ENCODE assay signal across 8 cellular contexts in genomic region chr16:46801428-46802049, GRCh38. TPM values are rescaled to one million over a fixed set of nuclear protein-coding genes. Genes with fewer than 3 reads are reported as not detected.
DNase-seq lines count a peak whose midpoint lies in the region; ATAC-seq and TF ChIP-seq lines count a peak whose summit lies in the region.

No MANE protein-coding gene starts in this region.

- no peaks in the 10 kb centered on the region for H3K27me3 Mint-ChIP-seq in activated T-cell treated with anti-CD3 and anti-CD28 coated beads, Interleukin-2, amount 50 U/mL, for 4 hours (ENCODE audit: low read depth)

- H3K4me1 ChIP-seq in heart right ventricle = no peaks in the 10 kb centered on the region

- intact Hi-C loops in heart right ventricle (cut with DNase I) = loop anchor here (5.0 to 10.0 kb wide), 6 partner anchors 44 to 134 kb away; partner anchors contain the start of genes ORC6 (in 4 of the 10) and VPS35 (in 4 of the 10)

- DNase-seq in AG10803 (ENCODE audit: low read depth) = peak; percentile 13
- DNase-seq in HFF-Myc (ENCODE audit: extremely low read depth, low read depth) = no peak
- DNase-seq in SHP77 (lab: John Stamatoyannopoulos, UW) = peak; percentile 28 to 59
- no peak for DNase-seq in heart right ventricle
- DNase-seq in occipital lobe (lab: John Stamatoyannopoulos, UW) = no peak
- DNase-seq in activated T-cell treated with anti-CD3 and anti-CD28 coated beads, Interleukin-2, amount 50 U/mL, for 4 hours = no peak

- H3K36me3 Mint-ChIP-seq in activated T-cell treated with anti-CD3 and anti-CD28 coated beads, Interleukin-2, amount 50 U/mL, for 4 hours (ENCODE audit: insufficient read depth) = peaks cover 24% of the 10 kb centered on the region

- H3K9me3 ChIP-seq in heart right ventricle = peaks cover 0 to 10% (median 0%) of the 10 kb centered on the region in 11 donors

- H3K4me3 ChIP-seq in AG10803 (ENCODE audit: low read length) = no peak overlapping the region
- no peak overlapping the region for H3K4me3 ChIP-seq in HFF-Myc (replicated peaks; ENCODE audit: low read depth, low read length)
- no peak overlapping the region for H3K4me3 ChIP-seq in heart right ventricle

- H3K27ac ChIP-seq in heart right ventricle = no peak overlapping the region

- peak; percentile 61 for TF ChIP-seq CTCF in AG10803 (conservative IDR thresholded peaks at IDR 0.05; ENCODE audit: low read length)
- TF ChIP-seq CTCF in HFF-Myc (IDR thresholded peaks at IDR 0.05; ENCODE audit: low read depth, low read length, missing control alignments) = peak; percentile 15
- peak in 8 of 9 donors; percentile 14 to 66 (median 51) for TF ChIP-seq CTCF in heart right ventricle (IDR thresholded peaks at IDR 0.05)

- ATAC-seq in heart right ventricle = peak in 3 of 8 donors; percentile 26 to 55 (median 53)
- ATAC-seq in GM18502 (IDR thresholded peaks at IDR 0.05; ENCODE audit: poor library complexity, unreplicated experiment) = no peak
- no peak for ATAC-seq in activated T-cell treated with anti-CD3 and anti-CD28 coated beads, Interleukin-2, amount 50 U/mL, for 4 hours
- no peak for ATAC-seq in GM19351 (IDR thresholded peaks at IDR 0.05; ENCODE audit: unreplicated experiment)

- peaks cover 4% of the 10 kb centered on the region for H3K9me3 Mint-ChIP-seq in activated T-cell treated with anti-CD3 and anti-CD28 coated beads, Interleukin-2, amount 50 U/mL, for 4 hours

- H3K36me3 ChIP-seq in heart right ventricle = peaks cover 0 to 15% (median 0%) of the 10 kb centered on the region in 9 donors

- WGBS in heart right ventricle, 2 donors = 51 to 55% methylated on average over 5 of the region's 5 CpGs

- H3K4me1 Mint-ChIP-seq in activated T-cell treated with anti-CD3 and anti-CD28 coated beads, Interleukin-2, amount 50 U/mL, for 4 hours (ENCODE audit: low read depth) = peaks cover 18% of the 10 kb centered on the region

- no peak overlapping the region for H3K4me3 Mint-ChIP-seq in activated T-cell treated with anti-CD3 and anti-CD28 coated beads, Interleukin-2, amount 50 U/mL, for 4 hours

- H3K27me3 ChIP-seq in heart right ventricle = no peaks in the 10 kb centered on the region

RNA-seq across cellular contexts. Expression of gene C16orf87, which starts 29.4 kb away (rescaled TPM):
- total RNA-seq in heart right ventricle (10 to 100 TPM in 9 of 10 donors, 1 to 10 TPM in 1; 8.6 to 17.8 (median 12.3) TPM), occipital lobe (53.3 TPM)
- polyA plus RNA-seq in heart right ventricle = 1 to 10 TPM; 3.1 to 8.3 TPM
- 10 to 100 TPM; 19.5 to 24.8 (median 22.4) TPM for total RNA-seq in activated T-cell treated with anti-CD3 and anti-CD28 coated beads, Interleukin-2, amount 50 U/mL, for 4 hours

RNA-seq across cellular contexts. Expression of gene MYLK3, which starts 53.4 kb away (rescaled TPM):
- 100 to 1,000 TPM; 220 to 458 (median 262) TPM for total RNA-seq in heart right ventricle
- polyA plus RNA-seq in heart right ventricle = 10 to 100 TPM; 63.5 to 69.5 TPM
- 0.78 TPM for total RNA-seq in occipital lobe
- total RNA-seq in activated T-cell treated with anti-CD3 and anti-CD28 coated beads, Interleukin-2, amount 50 U/mL, for 4 hours = under 1 TPM; 0.19 to 0.90 (median 0.23) TPM

Comparison
In these comparisons a context has a peak if more than half of its experiments do, and no peak if none do; other contexts are left out.
1. DNase-seq: peak in AG10803 (single experiment) and SHP77 (2 of 2); none in HFF-Myc (single experiment), heart right ventricle (0 of 2), occipital lobe (single experiment) and activated T-cell treated with anti-CD3 and anti-CD28 coated beads, Interleukin-2, amount 50 U/mL, for 4 hours (single experiment).
2. RNA of gene MYLK3, which starts 53.4 kb away (total RNA-seq): 220 to 458 TPM in heart right ventricle; 0.78 TPM in occipital lobe (single experiment) and 0.19 to 0.90 TPM in activated T-cell treated with anti-CD3 and anti-CD28 coated beads, Interleukin-2, amount 50 U/mL, for 4 hours; every median in the first group is over 100 times any median in the second.
3. Peak in every context shown above with its lines, with median percentiles within 50 percentile points of each other: CTCF ChIP-seq.